In genomic region chr16:31135535-31136286, GRCh38 we compare ENCODE assay signal across 1 cellular context.
TF ChIP-seq lines count a peak whose summit lies in the region.

Gene PRSS8 (minus strand): TSS chr16:31135727. CDS start chr16:31135498, 229 bp downstream.

TF ChIP-seq in HepG2, 621 proteins besides CTCF, POLR2A, EP300 and RAD21 (continued from another document and continues in another):
- TF ChIP-seq, protein P1, sequence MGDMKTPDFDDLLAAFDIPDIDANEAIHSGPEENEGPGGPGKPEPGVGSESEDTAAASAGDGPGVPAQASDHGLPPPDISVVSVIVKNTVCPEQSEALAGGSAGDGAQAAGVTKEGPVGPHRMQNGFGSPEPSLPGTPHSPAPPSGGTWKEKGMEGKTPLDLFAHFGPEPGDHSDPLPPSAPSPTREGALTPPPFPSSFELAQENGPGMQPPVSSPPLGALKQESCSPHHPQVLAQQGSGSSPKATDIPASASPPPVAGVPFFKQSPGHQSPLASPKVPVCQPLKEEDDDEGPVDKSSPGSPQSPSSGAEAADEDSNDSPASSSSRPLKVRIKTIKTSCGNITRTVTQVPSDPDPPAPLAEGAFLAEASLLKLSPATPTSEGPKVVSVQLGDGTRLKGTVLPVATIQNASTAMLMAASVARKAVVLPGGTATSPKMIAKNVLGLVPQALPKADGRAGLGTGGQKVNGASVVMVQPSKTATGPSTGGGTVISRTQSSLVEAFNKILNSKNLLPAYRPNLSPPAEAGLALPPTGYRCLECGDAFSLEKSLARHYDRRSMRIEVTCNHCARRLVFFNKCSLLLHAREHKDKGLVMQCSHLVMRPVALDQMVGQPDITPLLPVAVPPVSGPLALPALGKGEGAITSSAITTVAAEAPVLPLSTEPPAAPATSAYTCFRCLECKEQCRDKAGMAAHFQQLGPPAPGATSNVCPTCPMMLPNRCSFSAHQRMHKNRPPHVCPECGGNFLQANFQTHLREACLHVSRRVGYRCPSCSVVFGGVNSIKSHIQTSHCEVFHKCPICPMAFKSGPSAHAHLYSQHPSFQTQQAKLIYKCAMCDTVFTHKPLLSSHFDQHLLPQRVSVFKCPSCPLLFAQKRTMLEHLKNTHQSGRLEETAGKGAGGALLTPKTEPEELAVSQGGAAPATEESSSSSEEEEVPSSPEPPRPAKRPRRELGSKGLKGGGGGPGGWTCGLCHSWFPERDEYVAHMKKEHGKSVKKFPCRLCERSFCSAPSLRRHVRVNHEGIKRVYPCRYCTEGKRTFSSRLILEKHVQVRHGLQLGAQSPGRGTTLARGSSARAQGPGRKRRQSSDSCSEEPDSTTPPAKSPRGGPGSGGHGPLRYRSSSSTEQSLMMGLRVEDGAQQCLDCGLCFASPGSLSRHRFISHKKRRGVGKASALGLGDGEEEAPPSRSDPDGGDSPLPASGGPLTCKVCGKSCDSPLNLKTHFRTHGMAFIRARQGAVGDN (CRISPR knock-in tag; IDR thresholded peaks at IDR 0.05), result peak; percentile 65
- TF ChIP-seq FOXP1 (IDR thresholded peaks at IDR 0.05) (peak; percentile 48; the same call in 1 of the 2 replicates), FOXP1 (CRISPR knock-in tag; IDR thresholded peaks at IDR 0.05) (no peak), ATF5 (CRISPR knock-in tag; IDR thresholded peaks at IDR 0.05; ENCODE audit: low read depth) (no peak), ZNF589 (CRISPR knock-in tag; conservative IDR thresholded peaks at IDR 0.05) (0 out of 2 replicates have a peak, but pooled peaks have one; percentile 14), ARNT (IDR thresholded peaks at IDR 0.05) (0 out of 2 replicates have a peak, but pooled peaks have one; percentile 82), MIER2 (CRISPR knock-in tag; IDR thresholded peaks at IDR 0.05) (no peak), ZFX (CRISPR knock-in tag; IDR thresholded peaks at IDR 0.05; ENCODE audit: low read depth) (peak; percentile 50; the same call in 1 of the 2 replicates), ZNF160 (CRISPR knock-in tag; IDR thresholded peaks at IDR 0.05) (0 out of 2 replicates have a peak, but pooled peaks have one; percentile 33), SAP130 (CRISPR knock-in tag; IDR thresholded peaks at IDR 0.05; ENCODE audit: low read depth) (peak; percentile 42; the same call in 1 of the 2 replicates), ZNF501 (CRISPR knock-in tag; IDR thresholded peaks at IDR 0.05) (peak; percentile 22; the same call in 1 of the 2 replicates), SKIL (CRISPR knock-in tag; IDR thresholded peaks at IDR 0.05; ENCODE audit: borderline replicate concordance) (no peak), SMAD9 (CRISPR knock-in tag; IDR thresholded peaks at IDR 0.05) (no peak), ZNF644 (CRISPR knock-in tag; IDR thresholded peaks at IDR 0.05; ENCODE audit: low read depth) (no peak), U2AF1 (optimal IDR thresholded peaks at IDR 0.05; ENCODE audit: low read depth, low read length) (peak; percentile 27), ZNF788 (CRISPR knock-in tag; IDR thresholded peaks at IDR 0.05; ENCODE audit: borderline replicate concordance) (0 out of 2 replicates have a peak, but pooled peaks have one; percentile 38), ZNF780A (CRISPR knock-in tag; IDR thresholded peaks at IDR 0.05) (no peak), ZNF749 (CRISPR knock-in tag; IDR thresholded peaks at IDR 0.05; ENCODE audit: borderline replicate concordance) (no peak), BCL6 (CRISPR knock-in tag; IDR thresholded peaks at IDR 0.05) (0 out of 2 replicates have a peak, but pooled peaks have one; percentile 9), SP2 (CRISPR knock-in tag; IDR thresholded peaks at IDR 0.05) (no peak), ZNF180 (CRISPR knock-in tag; IDR thresholded peaks at IDR 0.05; ENCODE audit: borderline replicate concordance, low read depth) (peak; percentile 46; the same call in 1 of the 2 replicates), IRF2 (CRISPR knock-in tag; IDR thresholded peaks at IDR 0.05) (no peak), TEAD3 (CRISPR knock-in tag; optimal IDR thresholded peaks at IDR 0.05; ENCODE audit: borderline replicate concordance) (peak; percentile 1), ZNF318 (CRISPR knock-in tag; IDR thresholded peaks at IDR 0.05) (no peak), MTA1 (CRISPR knock-in tag; IDR thresholded peaks at IDR 0.05; ENCODE audit: borderline replicate concordance) (peak; percentile 42; the same call in 1 of the 2 replicates), SNRNP70 (IDR thresholded peaks at IDR 0.05; ENCODE audit: low read depth, low read length) (no peak), MYC (CRISPR knock-in tag; IDR thresholded peaks at IDR 0.05; ENCODE audit: borderline replicate concordance) (no peak; the same call in 1 of the 2 replicates), SRF (IDR thresholded peaks at IDR 0.05; ENCODE audit: low read depth, low read length) (no peak), GATAD2A (CRISPR knock-in tag; IDR thresholded peaks at IDR 0.05) (peak; percentile 49; the same call in 1 of the 2 replicates), KLF16 (CRISPR knock-in tag; IDR thresholded peaks at IDR 0.05) (0 out of 4 replicates have a peak, but pooled peaks of 1 of the 2 experiments have one; percentile 39), ZNF768 (CRISPR knock-in tag; IDR thresholded peaks at IDR 0.05) (0 out of 2 replicates have a peak, but pooled peaks have one; percentile 11), NFRKB (IDR thresholded peaks at IDR 0.05) (0 out of 2 replicates have a peak, but pooled peaks have one; percentile 36), MTF1 (CRISPR knock-in tag; IDR thresholded peaks at IDR 0.05) (no peak), ZNF547 (CRISPR knock-in tag; IDR thresholded peaks at IDR 0.05) (no peak), THAP11 (CRISPR knock-in tag; IDR thresholded peaks at IDR 0.05) (0 out of 2 replicates have a peak, but pooled peaks have one; percentile 12), SP140L (CRISPR knock-in tag; IDR thresholded peaks at IDR 0.05; ENCODE audit: borderline replicate concordance) (no peak), CREBL2 (CRISPR knock-in tag; IDR thresholded peaks at IDR 0.05; ENCODE audit: borderline replicate concordance) (0 out of 2 replicates have a peak, but pooled peaks have one; percentile 57), BHLHE40 (IDR thresholded peaks at IDR 0.05; ENCODE audit: low read length) (peak; percentile 72), ZNF598 (CRISPR knock-in tag; IDR thresholded peaks at IDR 0.05; ENCODE audit: borderline replicate concordance) (0 out of 2 replicates have a peak, but pooled peaks have one; percentile 64), SP4 (CRISPR knock-in tag; IDR thresholded peaks at IDR 0.05) (peak; percentile 40; the same call in 1 of the 2 replicates), ZNF530 (CRISPR knock-in tag; IDR thresholded peaks at IDR 0.05; ENCODE audit: low read depth) (no peak), SALL1 (CRISPR knock-in tag; IDR thresholded peaks at IDR 0.05) (peak; percentile 43; the same call in 1 of the 2 replicates), MTF2 (CRISPR knock-in tag; IDR thresholded peaks at IDR 0.05; ENCODE audit: borderline replicate concordance) (no peak), SP5 (CRISPR knock-in tag; IDR thresholded peaks at IDR 0.05; ENCODE audit: borderline replicate concordance, low read depth) (0 out of 2 replicates have a peak, but pooled peaks have one; percentile 27), ZSCAN29 (CRISPR knock-in tag; conservative IDR thresholded peaks at IDR 0.05) (peak; percentile 99), ZNF605 (CRISPR knock-in tag; IDR thresholded peaks at IDR 0.05) (no peak), ZNF670 (CRISPR knock-in tag; IDR thresholded peaks at IDR 0.05; ENCODE audit: borderline replicate concordance) (0 out of 2 replicates have a peak, but pooled peaks have one; percentile 48), ZNF232 (CRISPR knock-in tag; IDR thresholded peaks at IDR 0.05; ENCODE audit: borderline replicate concordance) (0 out of 2 replicates have a peak, but pooled peaks have one; percentile 28), ZSCAN21 (CRISPR knock-in tag; IDR thresholded peaks at IDR 0.05; ENCODE audit: borderline replicate concordance) (no peak), HOXA5 (CRISPR knock-in tag; IDR thresholded peaks at IDR 0.05) (no peak)
- TF ChIP-seq, protein P2, sequence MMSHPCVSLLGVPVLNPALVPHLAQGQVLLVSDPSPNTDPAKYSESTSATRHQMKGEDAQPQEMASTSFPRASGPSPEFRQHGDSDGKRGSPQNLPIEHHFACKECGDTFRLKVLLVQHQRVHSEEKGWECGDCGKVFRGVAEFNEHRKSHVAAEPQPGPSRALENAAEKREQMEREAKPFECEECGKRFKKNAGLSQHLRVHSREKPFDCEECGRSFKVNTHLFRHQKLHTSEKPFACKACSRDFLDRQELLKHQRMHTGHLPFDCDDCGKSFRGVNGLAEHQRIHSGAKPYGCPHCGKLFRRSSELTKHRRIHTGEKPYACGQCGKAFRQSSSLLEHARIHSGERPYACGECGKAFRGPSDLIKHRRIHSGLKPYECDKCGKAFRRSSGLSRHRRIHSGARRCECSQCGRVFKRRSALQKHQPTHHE (CRISPR knock-in tag; IDR thresholded peaks at IDR 0.05; ENCODE audit: borderline replicate concordance), result no peak
- TF ChIP-seq, protein P3, sequence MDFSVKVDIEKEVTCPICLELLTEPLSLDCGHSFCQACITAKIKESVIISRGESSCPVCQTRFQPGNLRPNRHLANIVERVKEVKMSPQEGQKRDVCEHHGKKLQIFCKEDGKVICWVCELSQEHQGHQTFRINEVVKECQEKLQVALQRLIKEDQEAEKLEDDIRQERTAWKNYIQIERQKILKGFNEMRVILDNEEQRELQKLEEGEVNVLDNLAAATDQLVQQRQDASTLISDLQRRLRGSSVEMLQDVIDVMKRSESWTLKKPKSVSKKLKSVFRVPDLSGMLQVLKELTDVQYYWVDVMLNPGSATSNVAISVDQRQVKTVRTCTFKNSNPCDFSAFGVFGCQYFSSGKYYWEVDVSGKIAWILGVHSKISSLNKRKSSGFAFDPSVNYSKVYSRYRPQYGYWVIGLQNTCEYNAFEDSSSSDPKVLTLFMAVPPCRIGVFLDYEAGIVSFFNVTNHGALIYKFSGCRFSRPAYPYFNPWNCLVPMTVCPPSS (IDR thresholded peaks at IDR 0.05), result no peak
